In genomic region chr22:47474464-47474863, GRCh38 we compare ENCODE assay signal across 19 cellular contexts.
A peak's percentile ranks its signal among the peaks of the same experiment; 100 is the strongest.
DNase-seq lines count a peak whose midpoint lies in the region; ATAC-seq and TF ChIP-seq lines count a peak whose summit lies in the region.
"Had no signal": no experiment of that assay in that cellular context is flagged by ENCODE, and none has a peak within 500 bp of the region (broad histone marks: within the 10 kb centered on the region; RNA-seq: fewer than 3 reads in every experiment).

No MANE protein-coding gene starts in this region.

- H3K27ac Mint-ChIP-seq in CD4-positive, alpha-beta memory T cell = peak overlapping the region; percentile 8 to 81 (median 39)
- H3K27ac Mint-ChIP-seq: CD14-positive monocyte had no signal

- H3K27ac ChIP-seq in CD4-positive, alpha-beta memory T cell (ENCODE audit: low read depth, low read length) = no peak overlapping the region
- H3K27ac ChIP-seq: 22Rv1, SJCRH30, suprapubic skin had no signal

- H3K36me3 Mint-ChIP-seq in CD4-positive, alpha-beta memory T cell = peaks cover 0 to 3% of the 10 kb centered on the region in 2 donors
- H3K36me3 Mint-ChIP-seq: CD14-positive monocyte had no signal

- peaks cover 12% of the 10 kb centered on the region for H3K4me1 ChIP-seq in CD4-positive, alpha-beta memory T cell (ENCODE audit: insufficient read depth, low read length)
- no peaks in the 10 kb centered on the region for H3K4me1 ChIP-seq in mucosa of descending colon (ENCODE audit: low read depth)
- H3K4me1 ChIP-seq: SJCRH30, suprapubic skin had no signal

- intact Hi-C loops in CD4-positive, alpha-beta memory T cell (cut with micrococcal nuclease) = no loop called here
- intact Hi-C loops in mucosa of descending colon (cut with DNase I, micrococcal nuclease) = no loop called here

- H3K4me3 Mint-ChIP-seq in CD4-positive, alpha-beta memory T cell = peak overlapping the region; percentile 68 to 89 (median 80)
- H3K4me3 Mint-ChIP-seq: CD14-positive monocyte had no signal

- POLR2A ChIA-PET in CD4-positive, alpha-beta memory T cell (lab: Charles Lee; ENCODE audit: partially characterized antibody) = no interaction called here

- H3K36me3 ChIP-seq in CD4-positive, alpha-beta memory T cell (ENCODE audit: insufficient read depth, low read length) = no peaks in the 10 kb centered on the region
- no peaks in the 10 kb centered on the region for H3K36me3 ChIP-seq in mucosa of descending colon (ENCODE audit: low read depth)
- H3K36me3 ChIP-seq: SJCRH30, suprapubic skin had no signal

- DNase-seq in DMS53 (lab: John Stamatoyannopoulos, UW) = peak; percentile 23
- DNase-seq in DMS53 treated with DMSO at 0.1 percent for 48 hours (lab: John Stamatoyannopoulos, UW; ENCODE audit: unreplicated experiment) = no peak
- no peak for DNase-seq in CD4-positive, alpha-beta memory T cell
- DNase-seq in OCI-M1 (lab: John Stamatoyannopoulos, UW) = peak; percentile 55
- no peak for DNase-seq in mucosa of descending colon
- DNase-seq in GM13976 (ENCODE audit: low spot score) = no peak
- no peak for DNase-seq in NCI-H2081 treated with DMSO at 0.1 percent for 48 hours (lab: John Stamatoyannopoulos, UW)
- no peak for DNase-seq in HK-2 (ENCODE audit: unreplicated experiment)
- DNase-seq: effector CD8-positive, alpha-beta T cell; kidney; NCI-H1436 treated with DMSO at 0.1 percent for 48 hours; NCI-H345; right cardiac atrium; SJCRH30; stimulated activated CD4-positive, alpha-beta T cell treated with anti-CD3 and anti-CD28 coated beads, Interleukin-1b, Interleukin-23, amount 100 ng/mL, for 48 hours had no signal

- peak; percentile 37 for ATAC-seq in mucosa of descending colon
- ATAC-seq: activated CD4-positive, CD25-positive, alpha-beta regulatory T cell treated with anti-CD3 and anti-CD28 coated beads, Interleukin-2, amount 50 U/mL, for 24 hours; right cardiac atrium had no signal

- H3K4me3 ChIP-seq in CD4-positive, alpha-beta memory T cell (ENCODE audit: low read length in 2 of 2) = no peak overlapping the region
- H3K4me3 ChIP-seq in mucosa of descending colon = no peak overlapping the region
- H3K4me3 ChIP-seq: SJCRH30, suprapubic skin had no signal

- H3K9me3 Mint-ChIP-seq in CD4-positive, alpha-beta memory T cell = peaks cover 0 to 2% (median 0%) of the 10 kb centered on the region in 8 donors

- in situ Hi-C loops in GM13976 (cut with MboI; ENCODE audit: low sequenced_read_pairs, unreplicated experiment) = no loop called here

- no peaks in the 10 kb centered on the region for H3K27me3 ChIP-seq in CD4-positive, alpha-beta memory T cell (ENCODE audit: insufficient read depth, low read length)
- H3K27me3 ChIP-seq: SJCRH30 had no signal

- H3K27me3 Mint-ChIP-seq in CD4-positive, alpha-beta memory T cell = peaks cover 0 to 10% of the 10 kb centered on the region in 2 donors

- H3K4me1 Mint-ChIP-seq in CD4-positive, alpha-beta memory T cell = peaks cover 13 to 24% (median 16%) of the 10 kb centered on the region in 4 donors
- H3K4me1 Mint-ChIP-seq: CD14-positive monocyte had no signal

- CTCF ChIA-PET in CD4-positive, alpha-beta memory T cell (lab: Charles Lee; ENCODE audit: partially characterized antibody) = no interaction called here

- TF ChIP-seq CTCF in mucosa of descending colon (IDR thresholded peaks at IDR 0.05) (no peak), GM13976 (IDR thresholded peaks at IDR 0.05; ENCODE audit: borderline replicate concordance, control extremely low read depth, extremely low read depth, insufficient read depth, missing control alignments) (no peak)

- no peaks in the 10 kb centered on the region for H3K9me3 ChIP-seq in CD4-positive, alpha-beta memory T cell (ENCODE audit: control insufficient read depth in 1 of 2, low read length in 2 of 2)
- H3K9me3 ChIP-seq in mucosa of descending colon = no peaks in the 10 kb centered on the region
- H3K9me3 ChIP-seq: SJCRH30, suprapubic skin had no signal

Comparison
In these comparisons a context has a peak if more than half of its experiments do, and no peak if none do; other contexts are left out.
1. DNase-seq: peak in DMS53 (single experiment) and OCI-M1 (single experiment); none in DMS53 treated with DMSO at 0.1 percent for 48 hours (single experiment), CD4-positive, alpha-beta memory T cell (0 of 5), mucosa of descending colon (0 of 3), GM13976 (single experiment), NCI-H2081 treated with DMSO at 0.1 percent for 48 hours (single experiment) and HK-2 (single experiment).